ENCODE assay signal across 8 cellular contexts in the genomic region with DNA sequence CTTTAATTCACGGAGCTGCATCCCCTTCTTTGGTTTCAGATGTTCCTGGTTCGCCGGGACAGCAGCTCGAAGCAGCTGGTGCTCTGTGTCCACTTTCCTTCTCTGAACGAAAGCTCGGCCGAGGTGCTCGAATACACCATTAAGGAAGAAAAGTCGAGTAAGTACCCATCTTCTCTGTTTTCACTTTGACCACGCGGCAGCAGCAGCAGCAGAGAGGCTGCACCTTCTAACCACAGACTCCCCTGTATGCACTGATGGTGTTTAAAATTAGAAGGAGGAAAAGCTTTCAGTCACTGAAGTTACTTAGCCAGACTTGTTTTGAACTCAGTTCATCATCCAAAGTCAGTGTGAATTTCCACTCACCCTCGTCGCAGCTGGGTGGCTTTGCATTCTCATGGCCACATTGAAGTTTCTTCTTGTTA.
DNase-seq lines count a peak whose midpoint lies in the region; ATAC-seq and TF ChIP-seq lines count a peak whose summit lies in the region.

No MANE protein-coding gene starts in this region.

- peaks cover 71 to 79% of the 10 kb centered on the region in 2 donors for H3K4me1 Mint-ChIP-seq in natural killer cell

- H3K27me3 Mint-ChIP-seq in natural killer cell (ENCODE audit: low read depth in 2 of 2): no peaks in the 10 kb centered on the region

- H3K79me2 ChIP-seq in smooth muscle cell (ENCODE audit: low read depth): no peaks in the 10 kb centered on the region

- intact Hi-C loops in natural killer cell (cut with micrococcal nuclease) (loop anchor here (1.0 kb wide), 1 partner anchor 8 kb away; no protein-coding TSS in a partner anchor), posterior cingulate gyrus (cut with DNase I) (no loop called here)

- H3K4me2 ChIP-seq in smooth muscle cell: no peak overlapping the region

- no peaks in the 10 kb centered on the region for H4K20me1 ChIP-seq in smooth muscle cell (ENCODE audit: low read depth)

- no peak overlapping the region for H3K27ac ChIP-seq in smooth muscle cell (ENCODE audit: low read depth)

- no peaks in the 10 kb centered on the region for H3K9me3 Mint-ChIP-seq in natural killer cell

- ATAC-seq in GM18873 (IDR thresholded peaks at IDR 0.05; ENCODE audit: low FRiP score, unreplicated experiment) (peak; percentile 81), GM21825 (IDR thresholded peaks at IDR 0.05; ENCODE audit: unreplicated experiment) (peak; percentile 65), natural killer cell (peak; percentile 77 to 88 (median 78))

- H3K9ac ChIP-seq in smooth muscle cell (ENCODE audit: low read depth): no peak overlapping the region

- no peaks in the 10 kb centered on the region for H3K36me3 Mint-ChIP-seq in natural killer cell

- H3K27ac Mint-ChIP-seq in natural killer cell: peak overlapping the region; percentile 96 to 98

- no peaks in the 10 kb centered on the region for H3K9me3 ChIP-seq in smooth muscle cell (replicated peaks; ENCODE audit: low read depth)

- H3K27me3 ChIP-seq in smooth muscle cell (ENCODE audit: low read depth): no peaks in the 10 kb centered on the region

- H3K4me3 Mint-ChIP-seq in natural killer cell: peak overlapping the region; percentile 83

- H3K4me3 ChIP-seq in Jurkat, Clone E6-1 (ENCODE audit: low read length): no peak overlapping the region
- no peak overlapping the region for H3K4me3 ChIP-seq in smooth muscle cell

- no peaks in the 10 kb centered on the region for H3F3A ChIP-seq in smooth muscle cell (ENCODE audit: low read depth)

- TF ChIP-seq CTCF in natural killer cell (IDR thresholded peaks at IDR 0.05) (no peak), smooth muscle cell (IDR thresholded peaks at IDR 0.05; ENCODE audit: borderline replicate concordance, insufficient read depth, poor library complexity, severe bottlenecking) (no peak)

- H3K36me3 ChIP-seq in smooth muscle cell (ENCODE audit: low read depth): no peaks in the 10 kb centered on the region

- no peaks in the 10 kb centered on the region for H3K4me1 ChIP-seq in smooth muscle cell (ENCODE audit: low read depth)

- DNase-seq in Jurkat, Clone E6-1 (ENCODE audit: low read depth, low spot score): peak; percentile 64
- DNase-seq in natural killer cell: no peak
- DNase-seq in glomerular visceral epithelial cell (ENCODE audit: extremely low spot score): no peak
- DNase-seq in smooth muscle cell (lab: John Stamatoyannopoulos, UW; ENCODE audit: unreplicated experiment): no peak
- no peak for DNase-seq in HuH-7.5 (ENCODE audit: low spot score)
- DNase-seq in posterior cingulate gyrus: no peak

- H2AFZ ChIP-seq in smooth muscle cell (ENCODE audit: low read depth): no peak overlapping the region

- WGBS in smooth muscle cell (ENCODE audit: low lambda C conversion rate): 91% methylated on average over 13 of the region's 13 CpGs
